27 cellular contexts compared by ENCODE assay signal in the genomic region with DNA sequence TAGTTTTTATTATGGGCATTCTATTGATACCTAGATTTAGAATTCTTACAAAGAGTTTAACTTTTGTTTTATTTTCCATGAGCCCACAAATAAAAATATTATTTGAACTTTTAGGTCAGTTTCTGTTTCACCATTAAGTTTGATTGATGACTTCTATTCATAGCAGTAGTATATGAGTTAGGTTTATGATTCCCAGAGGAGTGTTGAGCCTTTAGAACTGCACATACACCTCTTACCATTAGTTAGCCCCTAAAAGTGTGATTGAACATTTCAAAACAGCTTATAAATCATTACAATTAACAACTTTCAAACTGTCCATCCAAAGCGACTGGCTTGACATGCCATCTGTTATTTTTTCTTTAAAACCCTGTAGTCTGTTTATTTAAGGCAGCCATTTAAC. TPM values are rescaled to one million over a fixed set of nuclear protein-coding genes. Genes with fewer than 3 reads are reported as not detected.
"Had no signal": no experiment of that assay in that cellular context is flagged by ENCODE, and none has a peak within 500 bp of the region (broad histone marks: within the 10 kb centered on the region; RNA-seq: fewer than 3 reads in every experiment).

No MANE protein-coding gene starts in this region.

- H3K4me3 Mint-ChIP-seq: mesothelial cell of epicardium; naive B cell; natural killer cell; nephron progenitor cell; neural progenitor cell; stimulated activated memory B cell treated with anti-CD40 and anti-IgM and Interleukin-4, amounts not matched to agents 10 μg/mL and 1 μg/mL and 100 μg/mL, for 72 hours; stimulated activated naive CD8-positive, alpha-beta T cell treated with anti-CD3 and anti-CD28 coated beads, Interleukin-15, amount 100 ng/mL, for 72 hours; type B pancreatic cell had no signal

- DNase-seq: islet precursor cell; left ventricle myocardium inferior; mesendoderm; naive B cell; natural killer cell; nephron progenitor cell; occipital lobe; ovary; right lobe of liver; stimulated activated CD4-positive, alpha-beta T cell treated with anti-CD3 and anti-CD28 coated beads, Interleukin-1b, Interleukin-23, amount 100 ng/mL, for 48 hours; stimulated activated CD4-positive, alpha-beta T cell treated with anti-CD3 and anti-CD28 coated beads, Interleukin-2, amount 100 ng/mL, for 48 hours; stimulated activated CD4-positive, alpha-beta T cell treated with anti-CD3 and anti-CD28 coated beads, Interleukin-4, amount 100 ng/mL, for 4 hours; stimulated activated CD8-positive, alpha-beta memory T cell treated with anti-CD3 and anti-CD28 coated beads, Interleukin-4, amount 100 ng/mL, for 48 hours; stimulated activated naive CD4-positive, alpha-beta T cell treated with Interleukin-2 at 50 U/mL for 16 hours; stimulated activated naive CD8-positive, alpha-beta T cell treated with anti-CD3 and anti-CD28 coated beads, Interleukin-15, amount 100 ng/mL, for 72 hours; substantia nigra; uterus had no signal

- H3K4me2 ChIP-seq: neural progenitor cell, smooth muscle cell had no signal

- H3K36me3 Mint-ChIP-seq: mesothelial cell of epicardium; naive B cell; natural killer cell; neural progenitor cell; stimulated activated memory B cell treated with anti-CD40 and anti-IgM and Interleukin-4, amounts not matched to agents 10 μg/mL and 1 μg/mL and 100 μg/mL, for 72 hours; type B pancreatic cell had no signal

- H3K4me3 ChIP-seq: left ventricle myocardium inferior, lung, neural progenitor cell, ovary, right atrium auricular region, right lobe of liver, smooth muscle cell, tibial nerve, uterus had no signal

- H3K27me3 ChIP-seq: neural progenitor cell, neutrophil, ovary, right atrium auricular region, right lobe of liver, tibial nerve, uterus had no signal

- H3K4me1 Mint-ChIP-seq: mesothelial cell of epicardium; naive B cell; natural killer cell; neural progenitor cell; stimulated activated memory B cell treated with anti-CD40 and anti-IgM and Interleukin-4, amounts not matched to agents 10 μg/mL and 1 μg/mL and 100 μg/mL, for 72 hours; stimulated activated naive CD8-positive, alpha-beta T cell treated with anti-CD3 and anti-CD28 coated beads, Interleukin-15, amount 100 ng/mL, for 72 hours had no signal

- H3K9me3 ChIP-seq: left ventricle myocardium inferior, neutrophil, ovary, right atrium auricular region, right lobe of liver, tibial nerve, uterus had no signal

- H3K4me1 ChIP-seq: left ventricle myocardium inferior, neural progenitor cell, right atrium auricular region, right lobe of liver, tibial nerve, uterus had no signal

- H3K9ac ChIP-seq: neural progenitor cell had no signal

- H3K27ac ChIP-seq: left ventricle myocardium inferior, neural progenitor cell, neutrophil, ovary, right atrium auricular region, right lobe of liver, tibial nerve, uterus had no signal

- H2AFZ ChIP-seq: neural progenitor cell had no signal

- H3K9me3 Mint-ChIP-seq: naive B cell; nephron progenitor cell; neural progenitor cell; stimulated activated memory B cell treated with anti-CD40 and anti-IgM and Interleukin-4, amounts not matched to agents 10 μg/mL and 1 μg/mL and 100 μg/mL, for 72 hours; type B pancreatic cell had no signal

- H3K36me3 ChIP-seq: left ventricle myocardium inferior, neural progenitor cell, neutrophil, ovary, right atrium auricular region, right lobe of liver, tibial nerve, uterus had no signal

- ATAC-seq: natural killer cell; right lobe of liver; stimulated activated memory B cell treated with anti-CD40 and anti-IgM and Interleukin-4, amounts not matched to agents 10 μg/mL and 1 μg/mL and 100 μg/mL, for 72 hours; stimulated activated naive CD8-positive, alpha-beta T cell treated with anti-CD3 and anti-CD28 coated beads, Interleukin-15, amount 100 ng/mL, for 72 hours had no signal

- H3K27me3 Mint-ChIP-seq: naive B cell; progenitor cell of endocrine pancreas; stimulated activated memory B cell treated with anti-CD40 and anti-IgM and Interleukin-4, amounts not matched to agents 10 μg/mL and 1 μg/mL and 100 μg/mL, for 72 hours; stimulated activated naive CD8-positive, alpha-beta T cell treated with anti-CD3 and anti-CD28 coated beads, Interleukin-15, amount 100 ng/mL, for 72 hours; type B pancreatic cell had no signal

- H3K27ac Mint-ChIP-seq: mesothelial cell of epicardium; naive B cell; natural killer cell; nephron progenitor cell; neural progenitor cell; progenitor cell of endocrine pancreas; stimulated activated memory B cell treated with anti-CD40 and anti-IgM and Interleukin-4, amounts not matched to agents 10 μg/mL and 1 μg/mL and 100 μg/mL, for 72 hours; stimulated activated naive CD8-positive, alpha-beta T cell treated with anti-CD3 and anti-CD28 coated beads, Interleukin-15, amount 100 ng/mL, for 72 hours; type B pancreatic cell had no signal

RNA-seq across cellular contexts. Expression of a gene that starts 19.0 kb away (rescaled TPM):
- total RNA-seq: natural killer cell had no signal
